ENCODE assay signal across 8 cellular contexts in the genomic region with DNA sequence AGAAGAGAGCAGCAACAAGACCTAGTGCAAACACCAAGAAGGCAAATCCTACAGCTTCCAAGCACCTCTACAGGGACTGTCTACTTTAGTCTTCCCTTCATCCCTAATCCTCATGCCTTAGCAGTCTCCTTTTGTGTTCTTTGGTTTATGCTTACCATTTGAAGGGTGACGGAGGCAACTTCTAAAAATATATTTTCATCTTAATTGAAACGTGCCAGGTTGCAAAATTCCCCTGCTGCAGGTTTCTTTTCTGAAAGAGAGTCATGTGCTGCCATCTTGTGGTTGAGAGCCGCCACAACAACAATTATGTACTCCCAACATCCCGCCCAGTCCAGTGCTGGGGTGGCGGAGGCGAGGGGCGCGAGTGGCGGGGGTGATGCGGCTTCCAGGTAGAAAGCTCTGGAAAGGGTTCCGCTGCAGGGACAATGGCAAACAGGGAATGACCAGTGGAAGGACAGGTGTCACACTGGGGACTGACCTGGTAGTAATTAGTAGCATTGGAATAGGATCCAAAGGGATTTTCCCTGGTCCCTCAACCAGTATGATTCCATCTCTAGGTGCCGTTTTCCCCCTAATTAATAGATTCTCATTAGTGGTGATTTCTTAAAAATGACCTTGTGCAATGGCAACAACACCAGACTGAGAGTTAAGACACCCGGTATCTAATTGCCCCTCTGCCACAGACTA.
A peak's percentile ranks its signal among the peaks of the same experiment; 100 is the strongest.
DNase-seq lines count a peak whose midpoint lies in the region; ATAC-seq and TF ChIP-seq lines count a peak whose summit lies in the region.

No MANE protein-coding gene starts in this region.

- H3K9me3 ChIP-seq in SU-DHL-6 (ENCODE audit: insufficient read depth, low read length) (no peaks in the 10 kb centered on the region), cardiac muscle cell (ENCODE audit: low read depth) (no peaks in the 10 kb centered on the region), upper lobe of right lung (no peaks in the 10 kb centered on the region)

- H3K4me3 Mint-ChIP-seq in activated naive CD8-positive, alpha-beta T cell treated with anti-CD3 and anti-CD28 coated beads for 36 hours, result no peak overlapping the region
- H3K4me3 Mint-ChIP-seq in progenitor cell of endocrine pancreas (ENCODE audit: low read depth), result no peak overlapping the region

- H3K36me3 Mint-ChIP-seq in activated naive CD8-positive, alpha-beta T cell treated with anti-CD3 and anti-CD28 coated beads for 36 hours, result peaks cover under 1% of the 10 kb centered on the region
- H3K36me3 Mint-ChIP-seq in progenitor cell of endocrine pancreas (ENCODE audit: insufficient read depth), result no peaks in the 10 kb centered on the region

- H3K27me3 Mint-ChIP-seq in activated naive CD8-positive, alpha-beta T cell treated with anti-CD3 and anti-CD28 coated beads for 36 hours, result peaks cover 15% of the 10 kb centered on the region
- peaks cover 46% of the 10 kb centered on the region for H3K27me3 Mint-ChIP-seq in progenitor cell of endocrine pancreas

- peak; percentile 88 for ATAC-seq in upper lobe of right lung

- DNase-seq in NOMO-1 treated with DMSO at 0.1 percent for 48 hours (lab: John Stamatoyannopoulos, UW; ENCODE audit: unreplicated experiment) (peak; percentile 47), NOMO-1 treated with dmso at 0.1 percent for 144 hours (lab: John Stamatoyannopoulos, UW; ENCODE audit: unreplicated experiment) (no peak), NB4 (ENCODE audit: low read depth) (peak; percentile 67), cardiac muscle cell (ENCODE audit: low read depth in 1 of 2, low spot score in 1 of 2) (peak; percentile 76 to 79), progenitor cell of endocrine pancreas (ENCODE audit: low spot score, unreplicated experiment) (peak; percentile 57), upper lobe of right lung (no peak)
- peak; percentile 61 for DNase-seq in activated naive CD8-positive, alpha-beta T cell treated with anti-CD3 and anti-CD28 coated beads for 36 hours

- H3K4me2 ChIP-seq in SU-DHL-6 (ENCODE audit: low read depth, low read length, poor library complexity, severe bottlenecking), result no peak overlapping the region

- no peak overlapping the region for H3K27ac ChIP-seq in SU-DHL-6 (ENCODE audit: low read depth, low read length)
- H3K27ac ChIP-seq in cardiac muscle cell, result no peak overlapping the region
- no peak overlapping the region for H3K27ac ChIP-seq in upper lobe of right lung

- no peaks in the 10 kb centered on the region for H3K4me1 ChIP-seq in cardiac muscle cell (ENCODE audit: low read depth)
- no peaks in the 10 kb centered on the region for H3K4me1 ChIP-seq in upper lobe of right lung

- H3K9me2 ChIP-seq in SU-DHL-6 (replicated peaks; ENCODE audit: insufficient read depth, low read length), result no peaks in the 10 kb centered on the region

- H3K4me3 ChIP-seq in NB4 (ENCODE audit: low read depth, low read length), result no peak overlapping the region
- no peak overlapping the region for H3K4me3 ChIP-seq in SU-DHL-6 (ENCODE audit: insufficient read depth, low read length, poor library complexity, severe bottlenecking)
- no peak overlapping the region for H3K4me3 ChIP-seq in cardiac muscle cell
- H3K4me3 ChIP-seq in upper lobe of right lung, result no peak overlapping the region

- H3F3A ChIP-seq in SU-DHL-6 (ENCODE audit: insufficient read depth), result no peaks in the 10 kb centered on the region

- H3K27me3 ChIP-seq in SU-DHL-6 (ENCODE audit: low read length) (no peaks in the 10 kb centered on the region), cardiac muscle cell (no peaks in the 10 kb centered on the region), upper lobe of right lung (no peaks in the 10 kb centered on the region)

- TF ChIP-seq POLR2A in NB4 (IDR thresholded peaks at IDR 0.05; ENCODE audit: extremely low read depth, insufficient read length), result no peak

- intact Hi-C loops in upper lobe of right lung (cut with DNase I), result no loop called here

- peaks cover 2% of the 10 kb centered on the region for H3K9me3 Mint-ChIP-seq in activated naive CD8-positive, alpha-beta T cell treated with anti-CD3 and anti-CD28 coated beads for 36 hours
- H3K9me3 Mint-ChIP-seq in progenitor cell of endocrine pancreas (ENCODE audit: low read depth), result peaks cover 3% of the 10 kb centered on the region

- H3K36me3 ChIP-seq in SU-DHL-6 (ENCODE audit: low read length) (no peaks in the 10 kb centered on the region), cardiac muscle cell (no peaks in the 10 kb centered on the region), upper lobe of right lung (no peaks in the 10 kb centered on the region)

- H3K9ac ChIP-seq in SU-DHL-6 (ENCODE audit: low read length), result no peak overlapping the region

- no peaks in the 10 kb centered on the region for H4K20me1 ChIP-seq in SU-DHL-6 (ENCODE audit: low read depth, low read length)

- no peak overlapping the region for H2AFZ ChIP-seq in SU-DHL-6 (ENCODE audit: low read depth, low read length, severe bottlenecking)

- no peaks in the 10 kb centered on the region for H3K79me2 ChIP-seq in SU-DHL-6 (ENCODE audit: insufficient read depth, low read length)

- H3K27ac Mint-ChIP-seq in activated naive CD8-positive, alpha-beta T cell treated with anti-CD3 and anti-CD28 coated beads for 36 hours, result no peak overlapping the region
- H3K27ac Mint-ChIP-seq in progenitor cell of endocrine pancreas, result no peak overlapping the region

- peaks cover 34% of the 10 kb centered on the region for H3K4me1 Mint-ChIP-seq in activated naive CD8-positive, alpha-beta T cell treated with anti-CD3 and anti-CD28 coated beads for 36 hours
- H3K4me1 Mint-ChIP-seq in progenitor cell of endocrine pancreas (ENCODE audit: low read depth), result peaks cover 9% of the 10 kb centered on the region

- TF ChIP-seq CTCF in NB4 (IDR thresholded peaks at IDR 0.05; ENCODE audit: low read depth, low read length) (peak; percentile 70), SU-DHL-6 (IDR thresholded peaks at IDR 0.05; ENCODE audit: insufficient read depth, low read length, poor library complexity, severe bottlenecking) (peak; percentile 70), cardiac muscle cell (IDR thresholded peaks at IDR 0.05; ENCODE audit: low read depth, low read length) (peak; percentile 74), progenitor cell of endocrine pancreas (IDR thresholded peaks at IDR 0.05; ENCODE audit: unreplicated experiment) (peak; percentile 83), upper lobe of right lung (IDR thresholded peaks at IDR 0.05) (peak; percentile 88)

Comparison
In these comparisons a context has a peak if more than half of its experiments do, and no peak if none do; other contexts are left out.
1. DNase-seq: peak in NOMO-1 treated with DMSO at 0.1 percent for 48 hours (single experiment), NB4 (single experiment), activated naive CD8-positive, alpha-beta T cell treated with anti-CD3 and anti-CD28 coated beads for 36 hours (single experiment), cardiac muscle cell (2 of 2) and progenitor cell of endocrine pancreas (single experiment); none in NOMO-1 treated with dmso at 0.1 percent for 144 hours (single experiment) and upper lobe of right lung (single experiment).
2. Peak in every context shown above with its lines, with median percentiles within 50 percentile points of each other: CTCF ChIP-seq.